ENCODE assay signal across 17 cellular contexts in genomic region chr3:123080864-123081562, GRCh38. TPM values are rescaled to one million over a fixed set of nuclear protein-coding genes. Genes with fewer than 3 reads are reported as not detected.
DNase-seq lines count a peak whose midpoint lies in the region; ATAC-seq, FAIRE-seq and TF ChIP-seq lines count a peak whose summit lies in the region.
"Had no signal": no experiment of that assay in that cellular context is flagged by ENCODE, and none has a peak within 500 bp of the region (broad histone marks: within the 10 kb centered on the region; RNA-seq: fewer than 3 reads in every experiment).

No MANE protein-coding gene starts in this region.

- CTCF ChIA-PET in WTC11 (lab: Charles Lee), result interaction anchor here (0.9 to 2.5 kb wide), 4 partner anchors 10 to 54 kb away, joined by 5 to 11 read pairs (median 6); partner anchors contain the start of gene SEMA5B

- H2AFZ ChIP-seq in astrocyte (ENCODE audit: low read depth, low read length) (no peak overlapping the region), mesenchymal stem cell (ENCODE audit: low read depth, low read length) (no peak overlapping the region)

- FAIRE-seq in astrocyte (lab: Jason Lieb, UNC), result no peak
- no peak for FAIRE-seq in RCC 7860 (lab: Jason Lieb, UNC)
- FAIRE-seq: G401.6, GM12892 had no signal

- H3K79me1 ChIP-seq in mesenchymal stem cell (replicated peaks; ENCODE audit: low read length, poor library complexity, severe bottlenecking), result peaks cover 17% of the 10 kb centered on the region

- H3K14ac ChIP-seq in mesenchymal stem cell (ENCODE audit: low read length in 2 of 2), result no peak overlapping the region

- peaks cover 2% of the 10 kb centered on the region for H3K36me3 Mint-ChIP-seq in astrocyte (ENCODE audit: low read depth, unreplicated experiment)
- no peaks in the 10 kb centered on the region; the same call in 1 of the 2 replicates for H3K36me3 Mint-ChIP-seq in WTC11

- H3K36me3 ChIP-seq in astrocyte (ENCODE audit: insufficient read depth, low read length) (no peaks in the 10 kb centered on the region), mesenchymal stem cell (ENCODE audit: control insufficient read depth in 1 of 2, insufficient read depth in 2 of 2, low read depth in 1 of 2, low read length in 2 of 2) (no peaks in the 10 kb centered on the region)
- H3K36me3 ChIP-seq: ovary had no signal

- peaks cover 21% of the 10 kb centered on the region for H3K27me3 ChIP-seq in astrocyte (ENCODE audit: insufficient read depth, low read length)
- H3K27me3 ChIP-seq in mesenchymal stem cell (ENCODE audit: control insufficient read depth in 1 of 2, insufficient read depth in 1 of 2, low read length in 2 of 2), result no peaks in the 10 kb centered on the region
- H3K27me3 ChIP-seq: ovary had no signal

- H3K4ac ChIP-seq in mesenchymal stem cell (ENCODE audit: low read depth in 1 of 2, low read length in 2 of 2), result no peak overlapping the region

- H3K4me1 ChIP-seq in astrocyte (ENCODE audit: insufficient read depth, low read length), result peaks cover 45% of the 10 kb centered on the region
- peaks cover 36% of the 10 kb centered on the region for H3K4me1 ChIP-seq in mesenchymal stem cell (ENCODE audit: control insufficient read depth, insufficient read depth, low read depth, low read length)

- H3K4me2 ChIP-seq in astrocyte (ENCODE audit: low read length) (no peak overlapping the region), mesenchymal stem cell (ENCODE audit: low read length, poor library complexity, severe bottlenecking) (no peak overlapping the region)

- no peaks in the 10 kb centered on the region for H3K27me3 Mint-ChIP-seq in astrocyte (ENCODE audit: low read depth, unreplicated experiment)
- H3K27me3 Mint-ChIP-seq in WTC11 (ENCODE audit: low read depth), result no peaks in the 10 kb centered on the region
- H3K27me3 Mint-ChIP-seq: effector memory CD8-positive, alpha-beta T cell had no signal

- H3K27ac Mint-ChIP-seq in astrocyte (ENCODE audit: unreplicated experiment) (peak overlapping the region; percentile 77), WTC11 (no peak overlapping the region)
- H3K27ac Mint-ChIP-seq: activated T-helper 2 cell treated with anti-CD3 and anti-CD28 coated beads, Interferon-gamma antibody, Interleukin-2, Interleukin-4, amounts not matched to agents 10 μg/mL and 5 μg/mL and 100 μg/mL, durations not matched to agents 14 hours and 24 hours and 36 hours had no signal

- no peak overlapping the region for H2AK5ac ChIP-seq in mesenchymal stem cell (ENCODE audit: low read length, severe bottlenecking)

- H3K4me3 ChIP-seq in LNCaP clone FGC (ENCODE audit: low read depth, low read length) (no peak overlapping the region), astrocyte (ENCODE audit: insufficient read depth, low read depth, low read length) (no peak overlapping the region), mesenchymal stem cell (ENCODE audit: insufficient read depth in 1 of 2, low read depth in 1 of 2, low read length in 2 of 2) (no peak overlapping the region)
- H3K4me3 ChIP-seq: ovary had no signal

- peak; percentile 67 for DNase-seq in LNCaP clone FGC (ENCODE audit: low read depth)
- DNase-seq in astrocyte (ENCODE audit: low read depth), result no peak
- peak; percentile 64 for DNase-seq in mesenchymal stem cell
- no peak for DNase-seq in WTC11 (ENCODE audit: low spot score)
- DNase-seq in GM10266 (ENCODE audit: extremely low spot score), result no peak
- no peak for DNase-seq in RCC 7860 (ENCODE audit: low spot score)
- DNase-seq in COLO668 (lab: John Stamatoyannopoulos, UW; ENCODE audit: unreplicated experiment), result no peak
- DNase-seq: central memory CD4-positive, alpha-beta T cell; effector memory CD8-positive, alpha-beta T cell; stimulated activated CD4-positive, alpha-beta T cell treated with anti-CD3 and anti-CD28 coated beads, Interleukin-4, amount 100 ng/mL, for 1 hour; substantia nigra had no signal

- TF ChIP-seq CTCF in C4-2B (conservative IDR thresholded peaks at IDR 0.05) (no peak), LNCaP clone FGC (IDR thresholded peaks at IDR 0.05; ENCODE audit: control insufficient read depth, extremely low read depth, insufficient read depth) (no peak), astrocyte (IDR thresholded peaks at IDR 0.05; ENCODE audit: insufficient read depth, low read depth, low read length) (no peak), WTC11 (IDR thresholded peaks at IDR 0.05) (no peak), GM10266 (IDR thresholded peaks at IDR 0.05; ENCODE audit: control insufficient read depth, insufficient read depth, low read depth, missing control alignments) (no peak)

- H3K9me3 Mint-ChIP-seq in astrocyte (ENCODE audit: unreplicated experiment) (no peaks in the 10 kb centered on the region), WTC11 (no peaks in the 10 kb centered on the region)
- H3K9me3 Mint-ChIP-seq: activated T-helper 2 cell treated with anti-CD3 and anti-CD28 coated beads, Interferon-gamma antibody, Interleukin-2, Interleukin-4, amounts not matched to agents 10 μg/mL and 5 μg/mL and 100 μg/mL, durations not matched to agents 14 hours and 24 hours and 36 hours; effector memory CD8-positive, alpha-beta T cell had no signal

- no peak overlapping the region for H3K9ac ChIP-seq in astrocyte (ENCODE audit: low read length)
- H3K9ac ChIP-seq in mesenchymal stem cell (ENCODE audit: low read length), result no peak overlapping the region

- H2BK5ac ChIP-seq in mesenchymal stem cell (ENCODE audit: low read depth, low read length, poor library complexity, severe bottlenecking), result no peak overlapping the region

- POLR2A ChIA-PET in WTC11 (lab: Charles Lee), result no interaction called here

- no peak overlapping the region for H2BK120ac ChIP-seq in mesenchymal stem cell (ENCODE audit: low read depth, low read length)

- H3K4me3 Mint-ChIP-seq in astrocyte (ENCODE audit: unreplicated experiment) (no peak overlapping the region), WTC11 (no peak overlapping the region)
- H3K4me3 Mint-ChIP-seq: effector memory CD8-positive, alpha-beta T cell had no signal

- ATAC-seq in WTC11, result no peak
- ATAC-seq: effector memory CD8-positive, alpha-beta T cell had no signal

- no peak overlapping the region for H3K23ac ChIP-seq in mesenchymal stem cell (ENCODE audit: low read length in 2 of 2)

- H4K20me1 ChIP-seq in astrocyte (ENCODE audit: insufficient read depth, low read length), result peaks cover 96% of the 10 kb centered on the region

- H3K9me3 ChIP-seq in astrocyte (ENCODE audit: insufficient read depth, low read depth, low read length), result no peaks in the 10 kb centered on the region
- no peaks in the 10 kb centered on the region for H3K9me3 ChIP-seq in mesenchymal stem cell (ENCODE audit: control insufficient read depth, low read length)
- H3K9me3 ChIP-seq: ovary had no signal

- H3K27ac ChIP-seq in C4-2B (peak overlapping the region; percentile 45; the same call in 1 of the 2 replicates), astrocyte (ENCODE audit: low read depth, low read length) (no peak overlapping the region), mesenchymal stem cell (ENCODE audit: low read length, poor library complexity, severe bottlenecking) (no peak overlapping the region)

- no peak overlapping the region for H3K18ac ChIP-seq in mesenchymal stem cell (ENCODE audit: low read depth in 1 of 2, low read length in 2 of 2)

- H3K79me2 ChIP-seq in astrocyte (ENCODE audit: insufficient read depth, low read length), result peaks cover 87% of the 10 kb centered on the region

- H3K4me1 Mint-ChIP-seq in astrocyte (ENCODE audit: low read depth, unreplicated experiment), result peaks cover 77% of the 10 kb centered on the region
- peaks cover 48% of the 10 kb centered on the region for H3K4me1 Mint-ChIP-seq in WTC11

- H4K8ac ChIP-seq in mesenchymal stem cell (ENCODE audit: low read length), result no peak overlapping the region

- 62% methylated on average over 6 of the region's 7 CpGs for WGBS in mesenchymal stem cell

- H4K91ac ChIP-seq in mesenchymal stem cell (ENCODE audit: low read length), result no peak overlapping the region

- no peak overlapping the region for H2BK15ac ChIP-seq in mesenchymal stem cell (ENCODE audit: low read depth, poor library complexity, severe bottlenecking)

- H2BK12ac ChIP-seq in mesenchymal stem cell (ENCODE audit: low read length in 2 of 2), result peak overlapping the region in 1 of 2 experiments; percentile 76

TF ChIP-seq in WTC11, 78 proteins besides CTCF, POLR2A, EP300 and RAD21:
- no peak for TF ChIP-seq ZNF317 (CRISPR knock-in tag; IDR thresholded peaks at IDR 0.05; ENCODE audit: borderline replicate concordance, low read depth)

RNA-seq across cellular contexts. Expression of gene PDIA5, which starts 14.2 kb away (rescaled TPM):
- total RNA-seq in astrocyte, result 77.5 and 86.5 TPM in 2 replicates
- 99.5 TPM for polyA plus RNA-seq in mesenchymal stem cell (2013, experiment 1 of 2)
- 101 TPM for polyA plus RNA-seq in mesenchymal stem cell (2013, experiment 2 of 2)
- total RNA-seq in WTC11 (2021), result 30.5 to 41.5 TPM (median 34.6 TPM) in 3 replicates

RNA-seq across cellular contexts. Expression of gene SEMA5B, which starts 53.5 kb away (rescaled TPM):
- 1.0 and 2.1 TPM in 2 replicates for total RNA-seq in astrocyte
- polyA plus RNA-seq in mesenchymal stem cell (2013, experiment 1 of 2), result 0.04 TPM
- 0.10 TPM for polyA plus RNA-seq in mesenchymal stem cell (2013, experiment 2 of 2)
- total RNA-seq in WTC11 (2021), result 20.4 to 22.0 TPM (median 20.7 TPM) in 3 replicates
- total RNA-seq: activated T-helper 2 cell treated with anti-CD3 and anti-CD28 coated beads, Interferon-gamma antibody, Interleukin-2, Interleukin-4, amounts not matched to agents 10 μg/mL and 5 μg/mL and 100 μg/mL, durations not matched to agents 14 hours and 24 hours and 36 hours; T-helper 1 cell treated with Interleukin-12 subunit alpha and Interleukin-12 subunit beta and Interleukin-4 antibody, amounts not matched to agents 30 ng/mL and 1 ng/mL, for 36 hours had no signal

Comparison
In these comparisons a context has a peak if more than half of its experiments do, and no peak if none do; other contexts are left out.
1. DNase-seq: peak in LNCaP clone FGC (single experiment) and mesenchymal stem cell (single experiment); none in astrocyte (single experiment), WTC11 (single experiment), GM10266 (single experiment), RCC 7860 (single experiment) and COLO668 (single experiment).